ENCODE assay signal across 25 cellular contexts in the genomic region with DNA sequence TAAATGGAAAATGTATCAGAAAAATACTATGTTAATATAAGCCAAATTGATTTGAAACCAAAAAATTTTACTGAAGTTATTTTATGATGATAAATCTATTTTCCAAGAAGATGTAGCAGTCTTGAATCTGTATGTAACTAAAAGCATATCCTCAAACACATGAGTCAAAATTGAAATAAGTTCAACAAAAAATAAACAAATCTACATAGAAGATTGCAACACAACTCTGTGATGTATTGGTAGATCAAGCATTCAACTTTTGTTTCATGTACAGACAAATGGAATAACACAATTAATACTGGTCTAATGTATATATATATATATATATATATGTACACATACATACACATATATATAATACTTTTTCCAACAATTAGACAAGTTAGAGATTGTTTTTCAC.
"Had no signal": no experiment of that assay in that cellular context is flagged by ENCODE, and none has a peak within 500 bp of the region (broad histone marks: within the 10 kb centered on the region; RNA-seq: fewer than 3 reads in every experiment).

No MANE protein-coding gene starts in this region.

- DNase-seq: hippocampal formation; kidney glomerular epithelial cell; left colon; left lung; mesendoderm; naive B cell; natural killer cell; ovary; retina; right cardiac atrium; stimulated activated CD4-positive, alpha-beta T cell treated with anti-CD3 and anti-CD28 coated beads, Interleukin-12 subunit alpha, Interleukin-12 subunit beta, amount 100 ng/mL, for 4 hours; stimulated activated CD4-positive, alpha-beta T cell treated with anti-CD3 and anti-CD28 coated beads, Interleukin-15, amount 100 ng/mL, for 24 hours; stimulated activated CD4-positive, alpha-beta T cell treated with anti-CD3 and anti-CD28 coated beads, Interleukin-2, amount 100 ng/mL, for 24 hours; stimulated activated CD4-positive, alpha-beta T cell treated with anti-CD3 and anti-CD28 coated beads, Interleukin-4, amount 100 ng/mL, for 1 hour; stimulated activated naive CD4-positive, alpha-beta T cell; tibial artery; trophoblast cell; upper lobe of right lung had no signal

- H3K4me3 ChIP-seq: left lung, lung, ovary, prostate gland, skin epidermis, suprapubic skin, thoracic aorta, tibial artery, upper lobe of right lung had no signal

- H3K4me1 ChIP-seq: left lung, prostate gland, tibial artery, upper lobe of right lung had no signal

- H3K27me3 ChIP-seq: left lung, ovary, suprapubic skin, tibial artery, upper lobe of right lung had no signal

- ATAC-seq: left colon; left lung; natural killer cell; right cardiac atrium; sciatic nerve; stimulated activated effector memory CD8-positive, alpha-beta T cell treated with anti-CD3 and anti-CD28 coated beads, Interleukin-12 subunit alpha, Interleukin-12 subunit beta, amount 100 ng/mL, for 72 hours; upper lobe of right lung had no signal

- H3K27ac ChIP-seq: left lung, ovary, prostate gland, thoracic aorta, tibial artery, upper lobe of right lung had no signal

- H3K9me3 ChIP-seq: ovary, prostate gland, suprapubic skin, thoracic aorta, tibial artery, upper lobe of right lung had no signal

- H3K36me3 ChIP-seq: left lung, ovary, prostate gland, suprapubic skin, thoracic aorta, tibial artery, upper lobe of right lung had no signal
